Comparison of ENCODE assay signal across 4 cellular contexts in genomic region chr20:3689978-3690377, GRCh38. TPM values are rescaled to one million over a fixed set of nuclear protein-coding genes. Genes with fewer than 3 reads are reported as not detected.
"Had no signal": no experiment of that assay in that cellular context is flagged by ENCODE, and none has a peak within 500 bp of the region (broad histone marks: within the 10 kb centered on the region; RNA-seq: fewer than 3 reads in every experiment).

No MANE protein-coding gene starts in this region.

- ATAC-seq: GM12878 had no signal

- DNase-seq: GDM1, GF-D8 had no signal

- H3K4me3 ChIP-seq: GM12878 had no signal

RNA-seq across cellular contexts. Expression of gene ADAM33, which starts 8.2 kb away (rescaled TPM):
- total RNA-seq: G401, GM12878 had no signal
- polyA plus RNA-seq: GM12878 had no signal

RNA-seq across cellular contexts. Expression of gene SIGLEC1, which starts 22.4 kb away (rescaled TPM):
- total RNA-seq: G401 had no signal
- polyA plus RNA-seq: GM12878 had no signal

RNA-seq across cellular contexts. Expression of gene GFRA4, which starts 26.8 kb away (rescaled TPM):
- total RNA-seq: G401, GM12878 had no signal

RNA-seq across cellular contexts. Expression of gene HSPA12B, which starts 42.5 kb away (rescaled TPM):
- total RNA-seq: G401, GM12878 had no signal
